Comparison of ENCODE assay signal across 22 cellular contexts in the genomic region with DNA sequence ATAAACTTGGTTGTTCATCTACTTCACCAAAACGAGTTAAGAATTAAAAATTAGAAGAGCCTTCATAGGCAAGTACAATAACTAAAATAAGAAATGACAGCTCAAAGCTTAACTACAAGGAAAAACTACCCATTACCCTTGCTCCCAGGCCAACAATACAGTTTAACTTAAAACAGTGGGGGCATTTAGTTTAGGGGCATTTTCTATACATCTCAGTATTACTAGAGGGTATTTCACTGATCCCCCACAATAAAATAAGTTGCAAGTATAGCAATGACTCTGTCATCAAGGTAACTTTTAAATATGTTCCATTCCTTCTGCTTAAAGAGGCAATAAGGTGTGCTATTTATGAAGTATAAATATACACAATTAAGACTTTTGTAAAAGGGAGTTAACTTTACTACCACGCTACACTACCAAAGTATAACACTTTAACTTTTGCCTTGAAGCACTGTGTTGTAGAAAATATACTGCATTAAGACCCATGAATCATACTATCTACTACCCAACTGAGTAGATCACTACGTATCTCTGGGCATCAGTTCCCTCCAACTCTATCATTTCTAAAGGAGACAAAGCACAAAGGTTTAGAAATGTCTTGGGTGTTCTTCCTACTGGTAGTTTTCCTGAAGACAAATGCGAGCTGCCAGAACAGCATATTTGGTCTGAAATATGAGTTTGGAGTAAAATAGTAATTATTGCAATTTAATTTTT. TPM values are rescaled to one million over a fixed set of nuclear protein-coding genes. Genes with fewer than 3 reads are reported as not detected.
DNase-seq lines count a peak whose midpoint lies in the region; ATAC-seq and TF ChIP-seq lines count a peak whose summit lies in the region.
"Had no signal": no experiment of that assay in that cellular context is flagged by ENCODE, and none has a peak within 500 bp of the region (broad histone marks: within the 10 kb centered on the region; RNA-seq: fewer than 3 reads in every experiment).

No MANE protein-coding gene starts in this region.

- in situ Hi-C loops in GM13977 (cut with MboI; ENCODE audit: low pct_unique_long_range_greater_than_20kb, low sequenced_read_pairs, unreplicated experiment), result no loop called here

- H3K27ac Mint-ChIP-seq in activated T-cell treated with anti-CD3 and anti-CD28 coated beads, Interleukin-2, amount 50 U/mL, for 72 hours, result no peak overlapping the region
- H3K27ac Mint-ChIP-seq in stimulated activated effector memory CD8-positive, alpha-beta T cell treated with anti-CD3 and anti-CD28 coated beads, Interleukin-12 subunit alpha, Interleukin-12 subunit beta, amount 100 ng/mL, for 72 hours, result peak overlapping the region; percentile 17
- no peak overlapping the region for H3K27ac Mint-ChIP-seq in progenitor cell of endocrine pancreas

- H3K4me3 Mint-ChIP-seq in activated T-cell treated with anti-CD3 and anti-CD28 coated beads, Interleukin-2, amount 50 U/mL, for 72 hours, result no peak overlapping the region
- no peak overlapping the region for H3K4me3 Mint-ChIP-seq in stimulated activated effector memory CD8-positive, alpha-beta T cell treated with anti-CD3 and anti-CD28 coated beads, Interleukin-12 subunit alpha, Interleukin-12 subunit beta, amount 100 ng/mL, for 72 hours
- H3K4me3 Mint-ChIP-seq in progenitor cell of endocrine pancreas (ENCODE audit: low read depth), result no peak overlapping the region

- DNase-seq in activated T-cell treated with anti-CD3 and anti-CD28 coated beads, Interleukin-2, amount 50 U/mL, for 72 hours, result no peak
- DNase-seq in activated T-cell treated with anti-CD3 and anti-CD28 coated beads, Interleukin-2, amount 50 U/mL, for 1 hour, result no peak
- DNase-seq in stimulated activated effector memory CD8-positive, alpha-beta T cell treated with anti-CD3 and anti-CD28 coated beads, Interleukin-12 subunit alpha, Interleukin-12 subunit beta, amount 100 ng/mL, for 72 hours (ENCODE audit: low spot score in 2 of 2), result no peak
- DNase-seq in GM13977 (ENCODE audit: low spot score), result no peak
- no peak for DNase-seq in NCI-H1092 (lab: John Stamatoyannopoulos, UW)
- no peak for DNase-seq in progenitor cell of endocrine pancreas (ENCODE audit: low spot score, unreplicated experiment)
- DNase-seq: DMS153, DND-41, GM23248, H7, Kasumi-1, NCI-H1105, NCI-H146, NCI-H1930, NCI-H2107, NCI-H524, NCI-H774, SIG-M5 had no signal

- no peaks in the 10 kb centered on the region for H3K27me3 Mint-ChIP-seq in activated T-cell treated with anti-CD3 and anti-CD28 coated beads, Interleukin-2, amount 50 U/mL, for 72 hours (ENCODE audit: low read depth)
- no peaks in the 10 kb centered on the region for H3K27me3 Mint-ChIP-seq in progenitor cell of endocrine pancreas

- TF ChIP-seq CTCF in GM13977 (IDR thresholded peaks at IDR 0.05; ENCODE audit: extremely low read depth, insufficient read depth, missing control alignments) (no peak), progenitor cell of endocrine pancreas (IDR thresholded peaks at IDR 0.05; ENCODE audit: unreplicated experiment) (no peak)

- no peaks in the 10 kb centered on the region for H3K9me3 Mint-ChIP-seq in activated T-cell treated with anti-CD3 and anti-CD28 coated beads, Interleukin-2, amount 50 U/mL, for 72 hours
- H3K9me3 Mint-ChIP-seq in stimulated activated effector memory CD8-positive, alpha-beta T cell treated with anti-CD3 and anti-CD28 coated beads, Interleukin-12 subunit alpha, Interleukin-12 subunit beta, amount 100 ng/mL, for 72 hours, result no peaks in the 10 kb centered on the region
- no peaks in the 10 kb centered on the region for H3K9me3 Mint-ChIP-seq in progenitor cell of endocrine pancreas (ENCODE audit: low read depth)

- H3K36me3 Mint-ChIP-seq in activated T-cell treated with anti-CD3 and anti-CD28 coated beads, Interleukin-2, amount 50 U/mL, for 72 hours (ENCODE audit: insufficient read depth in 2 of 2), result peaks cover 0 to 2% of the 10 kb centered on the region in 2 donors
- H3K36me3 Mint-ChIP-seq in stimulated activated effector memory CD8-positive, alpha-beta T cell treated with anti-CD3 and anti-CD28 coated beads, Interleukin-12 subunit alpha, Interleukin-12 subunit beta, amount 100 ng/mL, for 72 hours, result peaks cover 6% of the 10 kb centered on the region
- H3K36me3 Mint-ChIP-seq in progenitor cell of endocrine pancreas (ENCODE audit: insufficient read depth), result peaks cover 3% of the 10 kb centered on the region

- peak; percentile 24 to 64 for ATAC-seq in activated T-cell treated with anti-CD3 and anti-CD28 coated beads, Interleukin-2, amount 50 U/mL, for 72 hours (replicated peaks in 1 of 2)
- peak; percentile 81 for ATAC-seq in HG02610 (IDR thresholded peaks at IDR 0.05; ENCODE audit: unreplicated experiment)
- peak; percentile 57 for ATAC-seq in HG03039 (IDR thresholded peaks at IDR 0.05; ENCODE audit: unreplicated experiment)
- ATAC-seq in stimulated activated effector memory CD8-positive, alpha-beta T cell treated with anti-CD3 and anti-CD28 coated beads, Interleukin-12 subunit alpha, Interleukin-12 subunit beta, amount 100 ng/mL, for 72 hours, result peak; percentile 66
- ATAC-seq: K562, SK-N-SH treated with all-trans-retinoic acid at 6 μM for 48 hours had no signal

- no peaks in the 10 kb centered on the region for H3K4me1 Mint-ChIP-seq in activated T-cell treated with anti-CD3 and anti-CD28 coated beads, Interleukin-2, amount 50 U/mL, for 72 hours (ENCODE audit: low read depth)
- H3K4me1 Mint-ChIP-seq in stimulated activated effector memory CD8-positive, alpha-beta T cell treated with anti-CD3 and anti-CD28 coated beads, Interleukin-12 subunit alpha, Interleukin-12 subunit beta, amount 100 ng/mL, for 72 hours, result no peaks in the 10 kb centered on the region
- H3K4me1 Mint-ChIP-seq in progenitor cell of endocrine pancreas (ENCODE audit: low read depth), result peaks cover 3% of the 10 kb centered on the region

RNA-seq across cellular contexts. Expression of a gene that starts 29.8 kb away (rescaled TPM):
- 10 to 100 TPM; 49.1 to 55.3 TPM for total RNA-seq in activated T-cell treated with anti-CD3 and anti-CD28 coated beads, Interleukin-2, amount 50 U/mL, for 72 hours
- 56.8 and 65.9 TPM in 2 replicates for total RNA-seq in progenitor cell of endocrine pancreas

RNA-seq across cellular contexts. Expression of a gene that starts 58.6 kb away (rescaled TPM):
- not detected for total RNA-seq in activated T-cell treated with anti-CD3 and anti-CD28 coated beads, Interleukin-2, amount 50 U/mL, for 72 hours
- total RNA-seq in progenitor cell of endocrine pancreas, result 5.5 and 6.4 TPM in 2 replicates
